In the genomic region with DNA sequence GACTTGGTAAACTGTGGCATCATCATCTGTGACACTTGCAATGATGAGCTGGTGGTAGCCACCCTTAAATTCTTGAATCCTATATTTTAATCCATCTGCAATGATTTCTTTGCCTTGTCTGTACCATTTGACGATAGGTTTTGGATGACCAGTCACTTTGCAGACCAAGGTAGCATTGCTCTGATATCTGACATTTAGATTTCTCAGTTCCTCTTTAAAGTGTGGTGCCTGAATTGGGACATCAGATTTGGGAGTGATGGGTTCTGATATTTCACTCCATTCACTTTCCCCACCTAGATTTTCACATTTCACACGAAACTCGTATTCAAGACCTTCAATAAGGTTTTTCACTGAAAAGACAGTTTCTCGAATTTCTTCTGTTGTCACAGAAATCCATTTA, we compare ENCODE assay signal across 31 cellular contexts.
"Had no signal": no experiment of that assay in that cellular context is flagged by ENCODE, and none has a peak within 500 bp of the region (broad histone marks: within the 10 kb centered on the region; RNA-seq: fewer than 3 reads in every experiment).

No MANE protein-coding gene starts in this region.

- H3K9me3 Mint-ChIP-seq: dendritic cell treated with granulocyte-macrophage colony-stimulating factor and Interleukin-4, amounts not matched to agents 40 ng/mL and 50 ng/mL, for 4 days; endodermal cell; naive B cell; natural killer cell treated with Interleukin-12 subunit alpha and Interleukin-12 subunit beta and Interleukin-15 and Interleukin-18, amount 100 ng/mL, for 72 hours; type B pancreatic cell had no signal

- DNase-seq: colonic mucosa; effector CD8-positive, alpha-beta T cell; endodermal cell; foreskin fibroblast; gastrocnemius medialis; heart left ventricle; kidney; mesenchymal stem cell; mucosa of descending colon; naive B cell; ovary; posterior cingulate gyrus; psoas muscle; right cardiac atrium; spleen; stimulated activated CD4-positive, alpha-beta T cell treated with anti-CD3 and anti-CD28 coated beads, Interleukin-4, amount 100 ng/mL, for 4 hours; stimulated activated naive CD4-positive, alpha-beta T cell treated with Interleukin-2 at 50 U/mL for 16 hours; stomach; testis; tibial artery had no signal

- H3K4me3 Mint-ChIP-seq: dendritic cell treated with granulocyte-macrophage colony-stimulating factor and Interleukin-4, amounts not matched to agents 40 ng/mL and 50 ng/mL, for 4 days; endodermal cell; mesothelial cell of epicardium; naive B cell; natural killer cell treated with Interleukin-12 subunit alpha and Interleukin-12 subunit beta and Interleukin-15 and Interleukin-18, amount 100 ng/mL, for 72 hours; neural crest cell; type B pancreatic cell had no signal

- H3K4me1 Mint-ChIP-seq: endodermal cell, mesothelial cell of epicardium, neural crest cell had no signal

- H3K27ac ChIP-seq: colonic mucosa, epithelial cell of prostate, heart left ventricle, hepatocyte, ovary, skin epidermis, stomach, testis, tibial artery had no signal

- H3K4me1 ChIP-seq: colonic mucosa, stomach, testis, tibial artery had no signal

- H3K4me3 ChIP-seq: colonic mucosa, gastrocnemius medialis, heart left ventricle, hepatocyte, lung, mucosa of descending colon, ovary, psoas muscle, skin epidermis, spleen, stomach, testis, tibial artery had no signal

- H2AFZ ChIP-seq: hepatocyte had no signal

- H3K9me3 ChIP-seq: colonic mucosa, gastrocnemius medialis, heart left ventricle, mucosa of descending colon, ovary, psoas muscle, spleen, stomach, testis, tibial artery had no signal

- H3K36me3 ChIP-seq: colonic mucosa, ovary had no signal

- ATAC-seq: esophagus mucosa; gastrocnemius medialis; heart left ventricle; left lobe of liver; mucosa of descending colon; natural killer cell treated with Interleukin-12 subunit alpha and Interleukin-12 subunit beta and Interleukin-15 and Interleukin-18, amount 100 ng/mL, for 72 hours; psoas muscle; right cardiac atrium had no signal

- H3K27me3 ChIP-seq: colonic mucosa, gastrocnemius medialis, heart left ventricle, hepatocyte, ovary, spleen, stomach, testis, tibial artery had no signal

- H3K4me2 ChIP-seq: hepatocyte had no signal

- H3K27ac Mint-ChIP-seq: dendritic cell treated with granulocyte-macrophage colony-stimulating factor and Interleukin-4, amounts not matched to agents 40 ng/mL and 50 ng/mL, for 4 days; endodermal cell; mesothelial cell of epicardium; naive B cell; natural killer cell treated with Interleukin-12 subunit alpha and Interleukin-12 subunit beta and Interleukin-15 and Interleukin-18, amount 100 ng/mL, for 72 hours; type B pancreatic cell had no signal

- FAIRE-seq: kidney had no signal

- H3K27me3 Mint-ChIP-seq: dendritic cell treated with granulocyte-macrophage colony-stimulating factor and Interleukin-4, amounts not matched to agents 40 ng/mL and 50 ng/mL, for 4 days; naive B cell; natural killer cell treated with Interleukin-12 subunit alpha and Interleukin-12 subunit beta and Interleukin-15 and Interleukin-18, amount 100 ng/mL, for 72 hours; type B pancreatic cell had no signal
